Comparison of ENCODE assay signal across 8 cellular contexts in genomic region chr14:52067873-52068740, GRCh38. TPM values are rescaled to one million over a fixed set of nuclear protein-coding genes. Genes with fewer than 3 reads are reported as not detected.
DNase-seq lines count a peak whose midpoint lies in the region; ATAC-seq and TF ChIP-seq lines count a peak whose summit lies in the region.

No MANE protein-coding gene starts in this region.

- H3K9me2 ChIP-seq in Loucy (replicated peaks; ENCODE audit: low read depth, low read length): no peaks in the 10 kb centered on the region
- H3K9me2 ChIP-seq in Karpas-422 (replicated peaks; ENCODE audit: insufficient read depth, low read length): no peaks in the 10 kb centered on the region

- TF ChIP-seq CTCF in CD8-positive, alpha-beta T cell (IDR thresholded peaks at IDR 0.05): no peak
- TF ChIP-seq CTCF in Loucy (conservative IDR thresholded peaks at IDR 0.05; ENCODE audit: low read length): no peak
- no peak for TF ChIP-seq CTCF in brain (conservative IDR thresholded peaks at IDR 0.05)

- POLR2A ChIA-PET in CD8-positive, alpha-beta T cell (lab: Charles Lee): no interaction called here

- peaks cover 36% of the 10 kb centered on the region for H3K27me3 Mint-ChIP-seq in CD8-positive, alpha-beta T cell (ENCODE audit: low read depth)
- H3K27me3 Mint-ChIP-seq in brain: peaks cover 80% of the 10 kb centered on the region
- peaks cover 62% of the 10 kb centered on the region for H3K27me3 Mint-ChIP-seq in stimulated activated naive CD8-positive, alpha-beta T cell treated with anti-CD3 and anti-CD28 coated beads, Interleukin-15, amount 100 ng/mL, for 72 hours

- H3K36me3 Mint-ChIP-seq in CD8-positive, alpha-beta T cell: no peaks in the 10 kb centered on the region
- H3K36me3 Mint-ChIP-seq in brain: no peaks in the 10 kb centered on the region

- no peaks in the 10 kb centered on the region for H3F3A ChIP-seq in Loucy (ENCODE audit: low read depth)

- H3K4me1 Mint-ChIP-seq in CD8-positive, alpha-beta T cell (ENCODE audit: low read depth): peaks cover 18% of the 10 kb centered on the region
- H3K4me1 Mint-ChIP-seq in brain: peaks cover 25% of the 10 kb centered on the region
- H3K4me1 Mint-ChIP-seq in stimulated activated naive CD8-positive, alpha-beta T cell treated with anti-CD3 and anti-CD28 coated beads, Interleukin-15, amount 100 ng/mL, for 72 hours: peaks cover 38% of the 10 kb centered on the region

- CTCF ChIA-PET in CD8-positive, alpha-beta T cell (lab: Charles Lee): no interaction called here

- H3K27me3 ChIP-seq in CD8-positive, alpha-beta T cell (ENCODE audit: insufficient read depth, low read length): peaks cover 22% of the 10 kb centered on the region
- no peaks in the 10 kb centered on the region for H3K27me3 ChIP-seq in Loucy (ENCODE audit: insufficient read depth, low read length, poor library complexity, severe bottlenecking)
- H3K27me3 ChIP-seq in layer of hippocampus (ENCODE audit: control insufficient read depth, insufficient read depth, low read length): no peaks in the 10 kb centered on the region
- no peaks in the 10 kb centered on the region for H3K27me3 ChIP-seq in Karpas-422 (ENCODE audit: low read length)

- no peaks in the 10 kb centered on the region for H3K79me2 ChIP-seq in Loucy (ENCODE audit: insufficient read depth, low read length)
- H3K79me2 ChIP-seq in Karpas-422 (ENCODE audit: low read length): no peaks in the 10 kb centered on the region

- H3K27ac Mint-ChIP-seq in CD8-positive, alpha-beta T cell: no peak overlapping the region
- peak overlapping the region in 3 of 5 experiments; percentile 30 to 59 (median 57) for H3K27ac Mint-ChIP-seq in brain
- H3K27ac Mint-ChIP-seq in stimulated activated naive CD8-positive, alpha-beta T cell treated with anti-CD3 and anti-CD28 coated beads, Interleukin-15, amount 100 ng/mL, for 72 hours: peak overlapping the region in 1 of 2 donors; percentile 46

- H3K4me3 Mint-ChIP-seq in CD8-positive, alpha-beta T cell: peak overlapping the region; percentile 78
- peak overlapping the region; percentile 83 to 91 (median 88) for H3K4me3 Mint-ChIP-seq in brain
- peak overlapping the region; percentile 73 to 79 for H3K4me3 Mint-ChIP-seq in stimulated activated naive CD8-positive, alpha-beta T cell treated with anti-CD3 and anti-CD28 coated beads, Interleukin-15, amount 100 ng/mL, for 72 hours

- H3K9ac ChIP-seq in Loucy (ENCODE audit: low read depth, low read length, poor library complexity, severe bottlenecking) (no peak overlapping the region), Karpas-422 (ENCODE audit: low read length) (no peak overlapping the region)

- no peaks in the 10 kb centered on the region for H3K9me3 Mint-ChIP-seq in CD8-positive, alpha-beta T cell
- H3K9me3 Mint-ChIP-seq in brain: peaks cover 0 to 6% (median 0%) of the 10 kb centered on the region in 5 experiments
- no peaks in the 10 kb centered on the region for H3K9me3 Mint-ChIP-seq in stimulated activated naive CD8-positive, alpha-beta T cell treated with anti-CD3 and anti-CD28 coated beads, Interleukin-15, amount 100 ng/mL, for 72 hours

- H3K9me3 ChIP-seq in CD8-positive, alpha-beta T cell (ENCODE audit: low read length): no peaks in the 10 kb centered on the region
- H3K9me3 ChIP-seq in Loucy (ENCODE audit: insufficient read depth, low read depth, low read length) (no peaks in the 10 kb centered on the region), Karpas-422 (ENCODE audit: low read length) (no peaks in the 10 kb centered on the region)

- H4K20me1 ChIP-seq in Loucy (ENCODE audit: insufficient read depth, low read length, poor library complexity, severe bottlenecking) (no peaks in the 10 kb centered on the region), Karpas-422 (ENCODE audit: insufficient read depth, low read depth, low read length) (no peaks in the 10 kb centered on the region)

- H2AFZ ChIP-seq in Loucy (ENCODE audit: low read length): peak overlapping the region; percentile 71
- H2AFZ ChIP-seq in Karpas-422 (ENCODE audit: low read length): no peak overlapping the region

- peak; percentile 7 for ATAC-seq in CD8-positive, alpha-beta T cell
- ATAC-seq in stimulated activated naive CD8-positive, alpha-beta T cell treated with anti-CD3 and anti-CD28 coated beads, Interleukin-15, amount 100 ng/mL, for 72 hours: peak; percentile 47
- no peak for ATAC-seq in GM21723 (IDR thresholded peaks at IDR 0.05; ENCODE audit: unreplicated experiment)

- H3K36me3 ChIP-seq in CD8-positive, alpha-beta T cell (ENCODE audit: insufficient read depth, low read length): no peaks in the 10 kb centered on the region
- no peaks in the 10 kb centered on the region for H3K36me3 ChIP-seq in Loucy (ENCODE audit: insufficient read depth, low read length)
- no peaks in the 10 kb centered on the region for H3K36me3 ChIP-seq in Karpas-422 (ENCODE audit: insufficient read depth, low read length)

- H3K4me2 ChIP-seq in Loucy (ENCODE audit: low read depth, low read length, poor library complexity, severe bottlenecking): peak overlapping the region; percentile 70
- no peak overlapping the region for H3K4me2 ChIP-seq in Karpas-422 (ENCODE audit: low read depth, low read length, poor library complexity, severe bottlenecking)

- intact Hi-C loops in CD8-positive, alpha-beta T cell (cut with DNase I, micrococcal nuclease): no loop called here

- DNase-seq in CD8-positive, alpha-beta T cell: peak in 2 of 7 experiments; percentile 5 to 49
- peak; percentile 16 to 20 for DNase-seq in stimulated activated naive CD8-positive, alpha-beta T cell treated with anti-CD3 and anti-CD28 coated beads, Interleukin-15, amount 100 ng/mL, for 72 hours
- DNase-seq in GM19240 (ENCODE audit: insufficient read length, low spot score) (no peak), Karpas-422 (no peak)

- H3K27ac ChIP-seq in CD8-positive, alpha-beta T cell (ENCODE audit: low read depth, low read length): no peak overlapping the region
- peak overlapping the region; percentile 10 for H3K27ac ChIP-seq in layer of hippocampus (ENCODE audit: low read depth, low read length)
- no peak overlapping the region for H3K27ac ChIP-seq in Karpas-422 (ENCODE audit: low read length)

- peaks cover 24% of the 10 kb centered on the region for H3K4me1 ChIP-seq in CD8-positive, alpha-beta T cell (ENCODE audit: insufficient read depth, low read length)
- H3K4me1 ChIP-seq in Loucy (ENCODE audit: insufficient read depth, low read length, poor library complexity, severe bottlenecking) (peaks cover 10% of the 10 kb centered on the region), Karpas-422 (ENCODE audit: low read length) (no peaks in the 10 kb centered on the region)

- H3K4me3 ChIP-seq in CD8-positive, alpha-beta T cell (ENCODE audit: low read depth, low read length): peak overlapping the region; percentile 43
- H3K4me3 ChIP-seq in Loucy (ENCODE audit: low read length, poor library complexity, severe bottlenecking) (peak overlapping the region; percentile 68), Karpas-422 (ENCODE audit: low read length) (no peak overlapping the region)

RNA-seq across cellular contexts. Expression of gene NID2, which starts 0.8 kb away (rescaled TPM):
- total RNA-seq in CD8-positive, alpha-beta T cell: not detected
- polyA plus RNA-seq in brain (ENCODE audit: insufficient read depth, low read depth, low replicate concordance): 6.1 TPM
- total RNA-seq in Karpas-422 (2014; rRNA removed; shearing (Covaris generic); ENCODE audit: low replicate concordance): not detected in 2 replicates

Comparison
In these comparisons a context has a peak if more than half of its experiments do, and no peak if none do; other contexts are left out.
1. DNase-seq: peak in stimulated activated naive CD8-positive, alpha-beta T cell treated with anti-CD3 and anti-CD28 coated beads, Interleukin-15, amount 100 ng/mL, for 72 hours (2 of 2); none in GM19240 (single experiment) and Karpas-422 (single experiment).
2. Peak in every context shown above with its lines, with median percentiles within 50 percentile points of each other: H3K4me3 Mint-ChIP-seq.